Comparison of ENCODE assay signal across 38 cellular contexts in genomic region chr6:89255417-89255816, GRCh38. TPM values are rescaled to one million over a fixed set of nuclear protein-coding genes. Genes with fewer than 3 reads are reported as not detected.
"Had no signal": no experiment of that assay in that cellular context is flagged by ENCODE, and none has a peak within 500 bp of the region (broad histone marks: within the 10 kb centered on the region; RNA-seq: fewer than 3 reads in every experiment).

No MANE protein-coding gene starts in this region.

- H3K27me3 ChIP-seq: MG63 had no signal

- H3K9ac ChIP-seq: KMS-11 had no signal

- H3K27ac ChIP-seq: KMS-11 had no signal

- H3K36me3 ChIP-seq: MG63 had no signal

- DNase-seq: Karpas-422, Kasumi-1, KG1, MG63, MM.1S, MV-4-11, NCI-H1048, NCI-H1092, NCI-H1092 treated with DMSO at 0.1 percent for 48 hours, NCI-H1105, NCI-H1105 treated with DMSO at 0.1 percent for 48 hours, NCI-H1417, NCI-H1417 treated with DMSO at 0.1 percent for 48 hours, NCI-H1436, NCI-H1436 treated with DMSO at 0.1 percent for 48 hours, NCI-H146, NCI-H1694, NCI-H1694 treated with DMSO at 0.1 percent for 48 hours, NCI-H187, NCI-H187 treated with DMSO at 0.1 percent for 48 hours, NCI-H1930, NCI-H2029, NCI-H2029 treated with DMSO at 0.1 percent for 48 hours, NCI-H2081, NCI-H2081 treated with DMSO at 0.1 percent for 48 hours, NCI-H2107, NCI-H2171 treated with DMSO at 0.1 percent for 48 hours, NCI-H2227 treated with DMSO at 0.1 percent for 48 hours, NCI-H226, NCI-H345, NCI-H446, NCI-H446 treated with DMSO at 0.1 percent for 48 hours, NCI-H510A had no signal

- H3K9me3 ChIP-seq: MG63 had no signal

- H3K4me2 ChIP-seq: KMS-11 had no signal

- H3K4me3 ChIP-seq: MG63 had no signal

RNA-seq across cellular contexts. Expression of gene GABRR1, which starts 38.3 kb away (rescaled TPM):
- total RNA-seq: LHCN-M2, M059J, MCF 10A, NCI-H460 had no signal

RNA-seq across cellular contexts. Expression of gene GABRR2, which starts 59.7 kb away (rescaled TPM):
- total RNA-seq: MCF 10A, NCI-H460 had no signal
